8 cellular contexts compared by ENCODE assay signal in the genomic region with DNA sequence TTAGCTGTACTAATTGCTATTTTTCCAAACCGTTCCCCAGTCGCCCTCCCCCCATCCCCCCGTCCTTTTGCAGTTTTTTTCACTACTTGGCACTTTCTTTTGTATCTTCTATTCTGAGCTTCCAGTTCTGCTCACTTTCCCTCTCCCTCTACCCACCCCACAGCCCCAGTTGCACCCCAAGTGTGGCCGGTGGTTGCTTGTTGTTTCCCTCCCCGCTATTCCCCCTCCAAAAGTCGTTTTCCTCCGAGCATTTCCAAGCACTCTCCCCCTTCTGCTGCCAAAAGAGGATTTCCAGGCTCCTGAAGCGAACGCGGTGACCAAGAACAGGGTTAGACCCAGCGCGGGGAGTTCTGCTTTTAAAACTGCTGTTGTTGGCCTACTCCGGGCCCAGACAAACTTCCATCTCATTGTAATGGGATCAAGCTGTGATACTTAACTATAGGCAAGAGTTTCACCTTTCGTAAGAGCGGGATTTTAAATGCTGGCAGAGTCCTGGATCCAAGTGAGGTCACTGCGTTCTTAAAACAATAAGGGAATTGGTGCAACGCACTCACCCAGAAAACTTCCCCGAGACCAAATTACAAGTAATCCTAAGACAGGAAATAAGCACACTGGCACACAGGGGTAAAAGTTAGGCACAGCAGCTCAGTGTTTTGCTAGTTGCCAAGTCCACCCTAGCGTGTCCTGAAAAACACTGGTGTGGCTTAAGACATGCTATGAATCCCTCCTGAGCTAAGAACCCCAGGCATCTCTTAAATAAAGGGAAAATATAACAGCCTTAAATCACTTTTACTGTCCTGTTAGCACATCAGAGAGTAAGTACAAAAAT. TPM values are rescaled to one million over a fixed set of nuclear protein-coding genes. Genes with fewer than 3 reads are reported as not detected.
DNase-seq lines count a peak whose midpoint lies in the region; ATAC-seq lines count a peak whose summit lies in the region.

No MANE protein-coding gene starts in this region.

- H3K27me3 Mint-ChIP-seq in activated CD4-positive, alpha-beta T cell treated with anti-CD3 and anti-CD28 coated beads, Interleukin-2, amount 10 ng/mL, durations not matched to agents 24 days and 14 days, result peaks cover 29% of the 10 kb centered on the region
- H3K27me3 Mint-ChIP-seq in activated CD4-positive, alpha-beta memory T cell treated with anti-CD3 and anti-CD28 coated beads for 36 hours, result no peaks in the 10 kb centered on the region

- CTCF ChIA-PET in activated CD4-positive, alpha-beta memory T cell treated with anti-CD3 and anti-CD28 coated beads for 36 hours (lab: Charles Lee), result interaction anchor here (0.7 to 2.8 kb wide), 19 partner anchors 12 to 379 kb away, joined by 3 to 26 read pairs (median 3); a partner anchor contains a TSS

- no peak for ATAC-seq in stimulated activated effector memory CD8-positive, alpha-beta T cell treated with anti-CD3 and anti-CD28 coated beads, Interleukin-12 subunit alpha, Interleukin-12 subunit beta, amount 100 ng/mL, for 72 hours
- ATAC-seq in HG02938 (IDR thresholded peaks at IDR 0.05; ENCODE audit: unreplicated experiment), result no peak

- H3K27ac Mint-ChIP-seq in activated CD4-positive, alpha-beta T cell treated with anti-CD3 and anti-CD28 coated beads, Interleukin-2, amount 10 ng/mL, durations not matched to agents 24 days and 14 days, result peak overlapping the region; percentile 91
- H3K27ac Mint-ChIP-seq in activated CD4-positive, alpha-beta memory T cell treated with anti-CD3 and anti-CD28 coated beads for 36 hours, result peak overlapping the region; percentile 87
- peak overlapping the region; percentile 84 for H3K27ac Mint-ChIP-seq in stimulated activated effector memory CD8-positive, alpha-beta T cell treated with anti-CD3 and anti-CD28 coated beads, Interleukin-12 subunit alpha, Interleukin-12 subunit beta, amount 100 ng/mL, for 72 hours

- no peaks in the 10 kb centered on the region for H3K9me3 Mint-ChIP-seq in activated CD4-positive, alpha-beta T cell treated with anti-CD3 and anti-CD28 coated beads, Interleukin-2, amount 10 ng/mL, durations not matched to agents 24 days and 14 days
- no peaks in the 10 kb centered on the region for H3K9me3 Mint-ChIP-seq in activated CD4-positive, alpha-beta memory T cell treated with anti-CD3 and anti-CD28 coated beads for 36 hours
- no peaks in the 10 kb centered on the region for H3K9me3 Mint-ChIP-seq in stimulated activated effector memory CD8-positive, alpha-beta T cell treated with anti-CD3 and anti-CD28 coated beads, Interleukin-12 subunit alpha, Interleukin-12 subunit beta, amount 100 ng/mL, for 72 hours

- H3K36me3 Mint-ChIP-seq in activated CD4-positive, alpha-beta T cell treated with anti-CD3 and anti-CD28 coated beads, Interleukin-2, amount 10 ng/mL, durations not matched to agents 24 days and 14 days (ENCODE audit: low read depth), result peaks cover 10% of the 10 kb centered on the region
- H3K36me3 Mint-ChIP-seq in activated CD4-positive, alpha-beta memory T cell treated with anti-CD3 and anti-CD28 coated beads for 36 hours, result peaks cover 5% of the 10 kb centered on the region
- peaks cover 18% of the 10 kb centered on the region for H3K36me3 Mint-ChIP-seq in stimulated activated effector memory CD8-positive, alpha-beta T cell treated with anti-CD3 and anti-CD28 coated beads, Interleukin-12 subunit alpha, Interleukin-12 subunit beta, amount 100 ng/mL, for 72 hours

- peak overlapping the region; percentile 54 for H3K4me3 ChIP-seq in iPS-11a (ENCODE audit: low read depth, low read length)

- DNase-seq in activated CD4-positive, alpha-beta T cell treated with anti-CD3 and anti-CD28 coated beads, Interleukin-2, amount 10 ng/mL, durations not matched to agents 24 days and 14 days, result no peak
- no peak for DNase-seq in activated CD4-positive, alpha-beta T cell treated with anti-CD3 and anti-CD28 coated beads, Interleukin-2, amount 50 U/mL, for 4 hours
- DNase-seq in activated CD4-positive, alpha-beta memory T cell treated with anti-CD3 and anti-CD28 coated beads for 36 hours, result no peak
- DNase-seq in stimulated activated effector memory CD8-positive, alpha-beta T cell treated with anti-CD3 and anti-CD28 coated beads, Interleukin-12 subunit alpha, Interleukin-12 subunit beta, amount 100 ng/mL, for 72 hours (ENCODE audit: low spot score in 2 of 2), result no peak
- no peak for DNase-seq in DMS153 treated with DMSO at 0.1 percent for 48 hours (lab: John Stamatoyannopoulos, UW; ENCODE audit: unreplicated experiment)
- no peak for DNase-seq in D341Med (ENCODE audit: low spot score)

- peaks cover 28% of the 10 kb centered on the region for H3K4me1 Mint-ChIP-seq in activated CD4-positive, alpha-beta T cell treated with anti-CD3 and anti-CD28 coated beads, Interleukin-2, amount 10 ng/mL, durations not matched to agents 24 days and 14 days
- H3K4me1 Mint-ChIP-seq in activated CD4-positive, alpha-beta memory T cell treated with anti-CD3 and anti-CD28 coated beads for 36 hours (ENCODE audit: low read depth), result peaks cover 25% of the 10 kb centered on the region
- H3K4me1 Mint-ChIP-seq in stimulated activated effector memory CD8-positive, alpha-beta T cell treated with anti-CD3 and anti-CD28 coated beads, Interleukin-12 subunit alpha, Interleukin-12 subunit beta, amount 100 ng/mL, for 72 hours, result peaks cover 37% of the 10 kb centered on the region

- POLR2A ChIA-PET in activated CD4-positive, alpha-beta memory T cell treated with anti-CD3 and anti-CD28 coated beads for 36 hours (lab: Charles Lee), result interaction anchor here (1.1 to 2.9 kb wide), 6 partner anchors 27 to 345 kb away, joined by 4 to 20 read pairs (median 6); a partner anchor contains a TSS

- H3K4me3 Mint-ChIP-seq in activated CD4-positive, alpha-beta T cell treated with anti-CD3 and anti-CD28 coated beads, Interleukin-2, amount 10 ng/mL, durations not matched to agents 24 days and 14 days, result peak overlapping the region; percentile 79
- H3K4me3 Mint-ChIP-seq in activated CD4-positive, alpha-beta memory T cell treated with anti-CD3 and anti-CD28 coated beads for 36 hours, result peak overlapping the region; percentile 81
- H3K4me3 Mint-ChIP-seq in stimulated activated effector memory CD8-positive, alpha-beta T cell treated with anti-CD3 and anti-CD28 coated beads, Interleukin-12 subunit alpha, Interleukin-12 subunit beta, amount 100 ng/mL, for 72 hours, result peak overlapping the region; percentile 83

- intact Hi-C loops in activated CD4-positive, alpha-beta T cell treated with anti-CD3 and anti-CD28 coated beads, Interleukin-2, amount 10 ng/mL, durations not matched to agents 24 days and 14 days (cut with micrococcal nuclease), result loop anchor here (1.0 to 5.0 kb wide), 7 partner anchors 28 to 463 kb away; a partner anchor contains a TSS
- intact Hi-C loops in activated CD4-positive, alpha-beta memory T cell treated with anti-CD3 and anti-CD28 coated beads for 36 hours (cut with micrococcal nuclease), result loop anchor here (1.0 to 5.0 kb wide), 7 partner anchors 33 to 792 kb away; a partner anchor contains a TSS

RNA-seq across cellular contexts. Expression of a gene that starts 1.5 kb away (rescaled TPM):
- total RNA-seq in activated CD4-positive, alpha-beta T cell treated with anti-CD3 and anti-CD28 coated beads, Interleukin-2, amount 10 ng/mL, durations not matched to agents 24 days and 14 days, result 137 TPM in 2 replicates
- total RNA-seq in activated CD4-positive, alpha-beta memory T cell treated with anti-CD3 and anti-CD28 coated beads for 36 hours, result 100 to 1,000 TPM; 158 to 173 TPM

RNA-seq across cellular contexts. Expression of a gene that starts 52.7 kb away (rescaled TPM):
- 212 and 218 TPM in 2 replicates for total RNA-seq in activated CD4-positive, alpha-beta T cell treated with anti-CD3 and anti-CD28 coated beads, Interleukin-2, amount 10 ng/mL, durations not matched to agents 24 days and 14 days
- total RNA-seq in activated CD4-positive, alpha-beta memory T cell treated with anti-CD3 and anti-CD28 coated beads for 36 hours, result 100 to 1,000 TPM; 177 TPM
